ENCODE assay signal across 8 cellular contexts in the genomic region with DNA sequence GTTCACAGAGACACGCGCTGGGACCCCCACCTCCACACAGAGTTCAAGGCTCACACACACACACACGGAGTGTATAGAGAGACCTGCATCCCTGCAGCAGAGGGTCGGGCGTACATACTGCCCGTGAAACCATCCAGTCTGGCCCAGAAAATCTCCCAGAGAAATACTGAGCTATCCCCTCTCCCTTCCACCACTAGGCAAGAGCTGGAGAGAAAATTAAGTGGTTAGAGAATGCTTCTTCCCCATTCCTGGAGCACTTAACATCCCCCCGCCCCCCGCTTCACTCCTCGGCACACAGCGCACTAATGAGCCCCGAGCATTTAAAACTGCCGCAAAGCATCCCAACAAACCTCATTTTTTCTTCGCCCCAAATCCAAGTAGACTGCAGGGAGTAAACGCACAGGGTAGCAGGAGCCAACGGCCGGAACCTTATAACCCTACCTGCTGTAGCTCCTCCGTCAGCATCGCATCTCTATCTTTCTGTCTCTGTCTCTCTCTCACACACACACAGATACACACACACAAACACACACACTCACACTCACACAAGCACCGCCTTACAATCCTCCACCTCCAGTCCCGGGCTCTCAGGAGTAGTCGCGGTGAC. TPM values are rescaled to one million over a fixed set of nuclear protein-coding genes. Genes with fewer than 3 reads are reported as not detected.
DNase-seq lines count a peak whose midpoint lies in the region; ATAC-seq and TF ChIP-seq lines count a peak whose summit lies in the region.

No MANE protein-coding gene starts in this region.

- DNase-seq in NOMO-1 (lab: John Stamatoyannopoulos, UW; ENCODE audit: unreplicated experiment in 2 of 2): peak; percentile 67 to 72
- DNase-seq in NOMO-1 treated with dmso at 0.1 percent for 144 hours (lab: John Stamatoyannopoulos, UW; ENCODE audit: unreplicated experiment): no peak
- DNase-seq in activated B cell treated with CpG ODN at 0.5 μM for 24 hours: peak; percentile 25

- H2AFZ ChIP-seq in parathyroid adenoma: peak overlapping the region; percentile 78

- intact Hi-C loops in activated B cell treated with CpG ODN at 0.5 μM for 24 hours (cut with micrococcal nuclease): loop anchor here (1.0 to 10.0 kb wide), 5 partner anchors 8 to 901 kb away; no protein-coding TSS in a partner anchor

- H3K4me3 ChIP-seq in gastroesophageal sphincter: peak overlapping the region; percentile 68 to 88
- peak overlapping the region; percentile 92 for H3K4me3 ChIP-seq in parathyroid adenoma (ENCODE audit: low read depth, low read length)

- H3K4me1 Mint-ChIP-seq in activated B cell treated with CpG ODN at 0.5 μM for 24 hours: peaks cover 19% of the 10 kb centered on the region

- no peaks in the 10 kb centered on the region for H3K9me3 Mint-ChIP-seq in activated B cell treated with CpG ODN at 0.5 μM for 24 hours

- WGBS in gastroesophageal sphincter (ENCODE audit: low coverage in 1 of 2), 2 donors: 0 to 2% methylated on average over 11 to 12 of the region's 22 CpGs

- H3K4me1 ChIP-seq in gastroesophageal sphincter (peaks cover 0 to 46% (median 0%) of the 10 kb centered on the region in 3 donors), parathyroid adenoma (no peaks in the 10 kb centered on the region)

- peak overlapping the region; percentile 66 for H3K4me2 ChIP-seq in parathyroid adenoma (ENCODE audit: low read length)

- H3K27me3 Mint-ChIP-seq in activated B cell treated with CpG ODN at 0.5 μM for 24 hours: no peaks in the 10 kb centered on the region

- H3K36me3 Mint-ChIP-seq in activated B cell treated with CpG ODN at 0.5 μM for 24 hours (ENCODE audit: low read depth): no peaks in the 10 kb centered on the region

- ATAC-seq in HG03558 (IDR thresholded peaks at IDR 0.05; ENCODE audit: extremely low read depth, unreplicated experiment) (peak; percentile 0), activated B cell treated with CpG ODN at 0.5 μM for 24 hours (ENCODE audit: low read depth) (peak; percentile 0), gastroesophageal sphincter (peak; percentile 3), GM21825 (IDR thresholded peaks at IDR 0.05; ENCODE audit: unreplicated experiment) (no peak), GM21786 (IDR thresholded peaks at IDR 0.05; ENCODE audit: unreplicated experiment) (no peak)

- H3K36me3 ChIP-seq in gastroesophageal sphincter: peaks cover 0 to 16% of the 10 kb centered on the region in 2 donors
- no peaks in the 10 kb centered on the region for H3K36me3 ChIP-seq in parathyroid adenoma (ENCODE audit: control insufficient read depth, insufficient read depth, low read length)

- no peak overlapping the region for H3K27ac Mint-ChIP-seq in activated B cell treated with CpG ODN at 0.5 μM for 24 hours

- no peak overlapping the region for H3K4me3 Mint-ChIP-seq in activated B cell treated with CpG ODN at 0.5 μM for 24 hours

- POLR2A ChIA-PET in activated B cell treated with CpG ODN at 0.5 μM for 24 hours (lab: Charles Lee): interaction anchor here (0.7 to 6.2 kb wide), 47 partner anchors 8 to 903 kb away, joined by 3 to 229 read pairs (median 6); partner anchors contain the start of gene HLX

- H3K9ac ChIP-seq in parathyroid adenoma: peak overlapping the region; percentile 19

- H3K9me3 ChIP-seq in gastroesophageal sphincter: no peaks in the 10 kb centered on the region
- no peaks in the 10 kb centered on the region for H3K9me3 ChIP-seq in parathyroid adenoma (ENCODE audit: control insufficient read depth, low read length)

- no peak for TF ChIP-seq EP300 in gastroesophageal sphincter (IDR thresholded peaks at IDR 0.05)

- TF ChIP-seq POLR2A in gastroesophageal sphincter (IDR thresholded peaks at IDR 0.05): no peak

- H3K27me3 ChIP-seq in gastroesophageal sphincter (no peaks in the 10 kb centered on the region), parathyroid adenoma (ENCODE audit: control insufficient read depth, insufficient read depth, low read length) (no peaks in the 10 kb centered on the region)

- TF ChIP-seq CTCF in activated B cell treated with CpG ODN at 0.5 μM for 24 hours (IDR thresholded peaks at IDR 0.05): no peak
- TF ChIP-seq CTCF in gastroesophageal sphincter (IDR thresholded peaks at IDR 0.05): peak in 1 of 4 experiments; percentile 21
- no peak for TF ChIP-seq CTCF in parathyroid adenoma (IDR thresholded peaks at IDR 0.05)

- CTCF ChIA-PET in activated B cell treated with CpG ODN at 0.5 μM for 24 hours (lab: Charles Lee): interaction anchor here (0.6 to 3.5 kb wide), 14 partner anchors 36 to 863 kb away, joined by 3 to 19 read pairs (median 4); no protein-coding TSS in a partner anchor

- H3K79me2 ChIP-seq in parathyroid adenoma: no peaks in the 10 kb centered on the region

- H3K27ac ChIP-seq in gastroesophageal sphincter: peak overlapping the region; percentile 69 to 99 (median 98)
- H3K27ac ChIP-seq in parathyroid adenoma: peak overlapping the region; percentile 97

RNA-seq across cellular contexts. Expression of gene DUSP10, which starts 0.4 kb away (rescaled TPM):
- total RNA-seq in activated B cell treated with CpG ODN at 0.5 μM for 24 hours (36.6 and 39.5 TPM in 2 replicates), gastroesophageal sphincter (10 to 100 TPM in 1 of 4 donors, 1 to 10 TPM in 3; 3.5 to 12.0 (median 5.3) TPM)

Comparison
In these comparisons a context has a peak if more than half of its experiments do, and no peak if none do; other contexts are left out.
1. ATAC-seq: peak in HG03558 (single experiment), activated B cell treated with CpG ODN at 0.5 μM for 24 hours (single experiment) and gastroesophageal sphincter (single experiment); none in GM21825 (single experiment) and GM21786 (single experiment).